Comparison of ENCODE assay signal across 9 cellular contexts in genomic region chr22:20980938-20981722, GRCh38. TPM values are rescaled to one million over a fixed set of nuclear protein-coding genes. Genes with fewer than 3 reads are reported as not detected.
DNase-seq lines count a peak whose midpoint lies in the region; ATAC-seq and TF ChIP-seq lines count a peak whose summit lies in the region.
"Had no signal": no experiment of that assay in that cellular context is flagged by ENCODE, and none has a peak within 500 bp of the region (broad histone marks: within the 10 kb centered on the region; RNA-seq: fewer than 3 reads in every experiment).

No MANE protein-coding gene starts in this region.

- H3K27me3 Mint-ChIP-seq in activated CD4-positive, alpha-beta T cell treated with anti-CD3 and anti-CD28 coated beads, Interleukin-2, amount 10 ng/mL, durations not matched to agents 7 days and 5 days, result no peaks in the 10 kb centered on the region

- H3K4me1 ChIP-seq in left lung (peaks cover 8 to 39% of the 10 kb centered on the region in 2 donors), thoracic aorta (ENCODE audit: control insufficient read depth in 1 of 2, low read depth in 2 of 2) (peaks cover 12 to 33% of the 10 kb centered on the region in 2 donors)

- POLR2A ChIA-PET in activated CD4-positive, alpha-beta T cell treated with anti-CD3 and anti-CD28 coated beads, Interleukin-2, amount 10 ng/mL, durations not matched to agents 7 days and 5 days (lab: Charles Lee), result no interaction called here

- H3K27me3 ChIP-seq in left lung (no peaks in the 10 kb centered on the region), thoracic aorta (replicated peaks; ENCODE audit: insufficient read depth) (no peaks in the 10 kb centered on the region)

- peak overlapping the region; percentile 88 for H3K27ac Mint-ChIP-seq in activated CD4-positive, alpha-beta T cell treated with anti-CD3 and anti-CD28 coated beads, Interleukin-2, amount 10 ng/mL, durations not matched to agents 7 days and 5 days

- ATAC-seq in left lung (no peak), thoracic aorta (ENCODE audit: insufficient number of reproducible peaks, low FRiP score, low read depth) (no peak), GM21529 (IDR thresholded peaks at IDR 0.05; ENCODE audit: unreplicated experiment) (no peak), HG02610 (IDR thresholded peaks at IDR 0.05; ENCODE audit: unreplicated experiment) (no peak), GM21447 (IDR thresholded peaks at IDR 0.05; ENCODE audit: unreplicated experiment) (no peak)

- H3K9me3 Mint-ChIP-seq in activated CD4-positive, alpha-beta T cell treated with anti-CD3 and anti-CD28 coated beads, Interleukin-2, amount 10 ng/mL, durations not matched to agents 7 days and 5 days, result peaks cover 10% of the 10 kb centered on the region

- H3K9me3 ChIP-seq in left lung (peaks cover 0 to 7% of the 10 kb centered on the region in 2 donors), thoracic aorta (peaks cover 7% of the 10 kb centered on the region)

- H3K27ac ChIP-seq in adipose tissue (ENCODE audit: low read depth, low read length), result peak overlapping the region; percentile 67
- H3K27ac ChIP-seq in left lung, result peak overlapping the region; percentile 92 to 93
- H3K27ac ChIP-seq in thoracic aorta, result peak overlapping the region; percentile 77 to 78

- intact Hi-C loops in left lung (cut with DNase I), result no loop called here

- H3K36me3 ChIP-seq in left lung (peaks cover 0 to 11% of the 10 kb centered on the region in 2 donors), thoracic aorta (no peaks in the 10 kb centered on the region)

- H3K4me1 Mint-ChIP-seq in activated CD4-positive, alpha-beta T cell treated with anti-CD3 and anti-CD28 coated beads, Interleukin-2, amount 10 ng/mL, durations not matched to agents 7 days and 5 days, result peaks cover 39% of the 10 kb centered on the region

- DNase-seq in activated CD4-positive, alpha-beta T cell treated with anti-CD3 and anti-CD28 coated beads, Interleukin-2, amount 10 ng/mL, durations not matched to agents 7 days and 5 days, result no peak
- no peak for DNase-seq in activated CD4-positive, alpha-beta T cell treated with anti-CD3 and anti-CD28 coated beads for 48 hours
- no peak for DNase-seq in left lung
- DNase-seq in thoracic aorta (ENCODE audit: low spot score), result no peak
- DNase-seq: DMS79 had no signal

- WGBS in adipose tissue, 3 donors, result 63 to 66% (median 66%) methylated on average over 10 of the region's 10 CpGs

- H3K36me3 Mint-ChIP-seq in activated CD4-positive, alpha-beta T cell treated with anti-CD3 and anti-CD28 coated beads, Interleukin-2, amount 10 ng/mL, durations not matched to agents 7 days and 5 days (ENCODE audit: low read depth), result peaks cover 8% of the 10 kb centered on the region

- H3K4me3 ChIP-seq in left lung (peak overlapping the region; percentile 74 to 84), thoracic aorta (peak overlapping the region; percentile 85)

- CTCF ChIA-PET in activated CD4-positive, alpha-beta T cell treated with anti-CD3 and anti-CD28 coated beads, Interleukin-2, amount 10 ng/mL, durations not matched to agents 7 days and 5 days (lab: Charles Lee), result interaction anchor here (1.3 to 1.8 kb wide), 3 partner anchors 10 to 122 kb away, joined by 3 to 7 read pairs (median 5); no protein-coding TSS in a partner anchor

- no peak for TF ChIP-seq CTCF in left lung (IDR thresholded peaks at IDR 0.05)
- TF ChIP-seq CTCF in thoracic aorta (IDR thresholded peaks at IDR 0.05), result no peak

- peak overlapping the region; percentile 84 for H3K4me3 Mint-ChIP-seq in activated CD4-positive, alpha-beta T cell treated with anti-CD3 and anti-CD28 coated beads, Interleukin-2, amount 10 ng/mL, durations not matched to agents 7 days and 5 days

RNA-seq across cellular contexts. Expression of gene LZTR1, which starts 1.0 kb away (rescaled TPM):
- total RNA-seq in activated CD4-positive, alpha-beta T cell treated with anti-CD3 and anti-CD28 coated beads, Interleukin-2, amount 10 ng/mL, durations not matched to agents 7 days and 5 days, result 10 to 100 TPM; 62.0 to 66.4 TPM
- polyA plus RNA-seq in adipose tissue, result 10 to 100 TPM; 19.9 to 38.3 (median 37.0) TPM
- total RNA-seq in left lung, result 10 to 100 TPM; 60.0 to 71.9 TPM
- total RNA-seq in thoracic aorta, result 100 to 1,000 TPM in 1 of 2 donors, 10 to 100 TPM in 1; 96.2 to 105 TPM

RNA-seq across cellular contexts. Expression of gene AIFM3, which starts 14.1 kb away (rescaled TPM):
- under 1 TPM in 1 of 2 experiments, not detected in 1; 0.25 TPM for total RNA-seq in activated CD4-positive, alpha-beta T cell treated with anti-CD3 and anti-CD28 coated beads, Interleukin-2, amount 10 ng/mL, durations not matched to agents 7 days and 5 days
- polyA plus RNA-seq in adipose tissue, result under 1 TPM; 0.68 to 0.87 (median 0.79) TPM
- total RNA-seq in left lung (1 to 10 TPM; 6.0 to 6.5 TPM), thoracic aorta (1 to 10 TPM; 3.4 to 5.8 TPM)

RNA-seq across cellular contexts. Expression of gene THAP7, which starts 20.8 kb away (rescaled TPM):
- total RNA-seq in activated CD4-positive, alpha-beta T cell treated with anti-CD3 and anti-CD28 coated beads, Interleukin-2, amount 10 ng/mL, durations not matched to agents 7 days and 5 days, result 10 to 100 TPM; 29.1 to 29.8 TPM
- 10 to 100 TPM; 19.4 to 25.4 (median 24.4) TPM for polyA plus RNA-seq in adipose tissue
- total RNA-seq in left lung (10 to 100 TPM; 17.8 to 23.8 TPM), thoracic aorta (10 to 100 TPM; 38.3 to 60.0 TPM)

RNA-seq across cellular contexts. Expression of gene P2RX6, which starts 33.8 kb away (rescaled TPM):
- under 1 TPM; 0.27 TPM for total RNA-seq in activated CD4-positive, alpha-beta T cell treated with anti-CD3 and anti-CD28 coated beads, Interleukin-2, amount 10 ng/mL, durations not matched to agents 7 days and 5 days
- polyA plus RNA-seq in adipose tissue, result under 1 TPM; 0.16 to 0.79 (median 0.17) TPM
- total RNA-seq in left lung, result 1 to 10 TPM in 1 of 2 donors, under 1 TPM in 1; 0.20 to 1.7 TPM
- under 1 TPM in 1 of 2 donors, not detected in 1; 0.81 TPM for total RNA-seq in thoracic aorta

RNA-seq across cellular contexts. Expression of gene SLC7A4, which starts 51.2 kb away (rescaled TPM):
- under 1 TPM in 1 of 2 experiments, not detected in 1; 0.07 TPM for total RNA-seq in activated CD4-positive, alpha-beta T cell treated with anti-CD3 and anti-CD28 coated beads, Interleukin-2, amount 10 ng/mL, durations not matched to agents 7 days and 5 days
- under 1 TPM; 0.25 to 0.49 (median 0.34) TPM for polyA plus RNA-seq in adipose tissue
- total RNA-seq in left lung (1 to 10 TPM in 1 of 2 donors, under 1 TPM in 1; 0.31 to 3.0 TPM), thoracic aorta (1 to 10 TPM in 1 of 2 donors, not detected in 1; 1.2 TPM)
